16 cellular contexts compared by ENCODE assay signal in genomic region chr6:43763133-43763797, GRCh38. TPM values are rescaled to one million over a fixed set of nuclear protein-coding genes. Genes with fewer than 3 reads are reported as not detected.
DNase-seq lines count a peak whose midpoint lies in the region; ATAC-seq, FAIRE-seq and TF ChIP-seq lines count a peak whose summit lies in the region.
"Had no signal": no experiment of that assay in that cellular context is flagged by ENCODE, and none has a peak within 500 bp of the region (broad histone marks: within the 10 kb centered on the region; RNA-seq: fewer than 3 reads in every experiment).

No MANE protein-coding gene starts in this region.

- WGBS in spleen, 5 donors: 32 to 64% (median 43%) methylated on average over 5 of the region's 5 CpGs

- H3K27ac ChIP-seq in spleen: no peak overlapping the region
- H3K27ac ChIP-seq: BLaER1, gastroesophageal sphincter, right atrium auricular region had no signal

- DNase-seq in GM12891 (ENCODE audit: insufficient read length, low spot score) (no peak), OCI-M1 (lab: John Stamatoyannopoulos, UW) (peak; percentile 72), fibroblast of the aortic adventitia (ENCODE audit: low read depth) (peak; percentile 54), retinal pigment epithelial cell (ENCODE audit: low read depth) (no peak), spleen (no peak), left lobe of liver (ENCODE audit: low spot score) (no peak), endothelial cell (ENCODE audit: low spot score) (no peak)
- DNase-seq: activated B cell treated with CpG ODN at 0.5 μM for 24 hours, DMS79, KG1, mammary epithelial cell, nephron progenitor cell had no signal

- intact Hi-C loops in spleen (cut with DNase I; ENCODE audit: low total_unique reads): no loop called here

- H3K4me1 ChIP-seq in spleen: peaks cover 0 to 9% (median 0%) of the 10 kb centered on the region in 6 donors
- H3K4me1 ChIP-seq: BLaER1 had no signal

- no peak for FAIRE-seq in GM12891 (lab: Jason Lieb, UNC)
- FAIRE-seq: endothelial cell of umbilical vein had no signal

- TF ChIP-seq CTCF in fibroblast of the aortic adventitia (IDR thresholded peaks at IDR 0.05; ENCODE audit: insufficient read depth, low read length) (no peak), retinal pigment epithelial cell (conservative IDR thresholded peaks at IDR 0.05; ENCODE audit: low read depth, low read length) (peak; percentile 9), spleen (IDR thresholded peaks at IDR 0.05 in 8 of 11, conservative IDR thresholded peaks at IDR 0.05 in 3 of 11) (no peak), endothelial cell (IDR thresholded peaks at IDR 0.05; ENCODE audit: unreplicated experiment) (no peak)

- no peaks in the 10 kb centered on the region for H3K9me3 ChIP-seq in spleen
- H3K9me3 ChIP-seq: BLaER1, gastroesophageal sphincter, right atrium auricular region had no signal

- TF ChIP-seq POLR2A in GM12891 (IDR thresholded peaks at IDR 0.05; ENCODE audit: low read depth, low read length) (no peak), spleen (IDR thresholded peaks at IDR 0.05) (no peak)

- H3K4me3 Mint-ChIP-seq in endothelial cell (ENCODE audit: unreplicated experiment): no peak overlapping the region
- H3K4me3 Mint-ChIP-seq: activated B cell treated with CpG ODN at 0.5 μM for 24 hours, nephron progenitor cell had no signal

- H3K27me3 Mint-ChIP-seq in endothelial cell (ENCODE audit: unreplicated experiment): peaks cover 9% of the 10 kb centered on the region

- H3K4me1 Mint-ChIP-seq in endothelial cell (ENCODE audit: unreplicated experiment): peaks cover 7% of the 10 kb centered on the region

- peaks cover 0 to 18% (median 0%) of the 10 kb centered on the region in 7 donors for H3K27me3 ChIP-seq in spleen (replicated peaks in 1 of 7)
- H3K27me3 ChIP-seq: BLaER1, right atrium auricular region had no signal

- no peak overlapping the region for H3K4me3 ChIP-seq in fibroblast of the aortic adventitia (ENCODE audit: low read depth, low read length)
- H3K4me3 ChIP-seq in retinal pigment epithelial cell (ENCODE audit: low read length): no peak overlapping the region
- H3K4me3 ChIP-seq in spleen: no peak overlapping the region
- H3K4me3 ChIP-seq: BLaER1, gastroesophageal sphincter, right atrium auricular region had no signal

- no peaks in the 10 kb centered on the region for H3K9me3 Mint-ChIP-seq in endothelial cell (ENCODE audit: unreplicated experiment)
- H3K9me3 Mint-ChIP-seq: activated B cell treated with CpG ODN at 0.5 μM for 24 hours, nephron progenitor cell had no signal

- no peak overlapping the region for H3K27ac Mint-ChIP-seq in endothelial cell (ENCODE audit: unreplicated experiment)
- H3K27ac Mint-ChIP-seq: activated B cell treated with CpG ODN at 0.5 μM for 24 hours, nephron progenitor cell had no signal

- no peak for ATAC-seq in left lobe of liver
- ATAC-seq: gastroesophageal sphincter had no signal

- no peaks in the 10 kb centered on the region for H3K36me3 Mint-ChIP-seq in endothelial cell (ENCODE audit: low read depth, unreplicated experiment)

- H3K36me3 ChIP-seq in spleen: no peaks in the 10 kb centered on the region
- H3K36me3 ChIP-seq: BLaER1, gastroesophageal sphincter, right atrium auricular region had no signal

TF ChIP-seq in GM12891, 5 proteins besides CTCF, POLR2A, EP300 and RAD21:
- TF ChIP-seq TAF1 (IDR thresholded peaks at IDR 0.05; ENCODE audit: low read depth, low read length): no peak
- TF ChIP-seq PAX5 (IDR thresholded peaks at IDR 0.05; ENCODE audit: insufficient read depth, low read length, severe bottlenecking): no peak
- TF ChIP-seq POLR2AphosphoS5 (IDR thresholded peaks at IDR 0.05; ENCODE audit: low read depth, low read length): no peak
- no peak for TF ChIP-seq POU2F2 (IDR thresholded peaks at IDR 0.05; ENCODE audit: low read depth, low read length)
- peak; percentile 42; the same call in 1 of the 2 replicates for TF ChIP-seq SPI1 (IDR thresholded peaks at IDR 0.05; ENCODE audit: low read depth, low read length)

RNA-seq across cellular contexts. Expression of gene VEGFA, which starts 6.7 kb away (rescaled TPM):
- polyA plus RNA-seq in GM12891 (2012; ENCODE audit: low read depth, missing spikeins): 29.7 TPM
- total RNA-seq in fibroblast of the aortic adventitia (ENCODE audit: low replicate concordance): 98.9 and 163 TPM in 2 replicates
- 100 to 1,000 TPM; 112 to 486 (median 203) TPM for total RNA-seq in spleen
- polyA plus RNA-seq in spleen: 10 to 100 TPM; 31.0 to 56.6 (median 36.0) TPM
- total RNA-seq in left lobe of liver: 135 TPM
- 3.5 TPM for total RNA-seq in endothelial cell (ENCODE audit: unreplicated experiment)

Comparison
In these comparisons a context has a peak if more than half of its experiments do, and no peak if none do; other contexts are left out.
1. DNase-seq: peak in OCI-M1 (single experiment) and fibroblast of the aortic adventitia (single experiment); none in GM12891 (single experiment), retinal pigment epithelial cell (single experiment), spleen (single experiment), left lobe of liver (single experiment) and endothelial cell (single experiment).
2. RNA of gene VEGFA, which starts 6.7 kb away (total RNA-seq): 112 to 486 TPM in spleen, 135 TPM in left lobe of liver (single experiment) and 98.9 to 163 TPM in fibroblast of the aortic adventitia; 3.5 TPM in endothelial cell (single experiment); every median in the first group is over 10 times any median in the second.